8 cellular contexts compared by ENCODE assay signal in the genomic region with DNA sequence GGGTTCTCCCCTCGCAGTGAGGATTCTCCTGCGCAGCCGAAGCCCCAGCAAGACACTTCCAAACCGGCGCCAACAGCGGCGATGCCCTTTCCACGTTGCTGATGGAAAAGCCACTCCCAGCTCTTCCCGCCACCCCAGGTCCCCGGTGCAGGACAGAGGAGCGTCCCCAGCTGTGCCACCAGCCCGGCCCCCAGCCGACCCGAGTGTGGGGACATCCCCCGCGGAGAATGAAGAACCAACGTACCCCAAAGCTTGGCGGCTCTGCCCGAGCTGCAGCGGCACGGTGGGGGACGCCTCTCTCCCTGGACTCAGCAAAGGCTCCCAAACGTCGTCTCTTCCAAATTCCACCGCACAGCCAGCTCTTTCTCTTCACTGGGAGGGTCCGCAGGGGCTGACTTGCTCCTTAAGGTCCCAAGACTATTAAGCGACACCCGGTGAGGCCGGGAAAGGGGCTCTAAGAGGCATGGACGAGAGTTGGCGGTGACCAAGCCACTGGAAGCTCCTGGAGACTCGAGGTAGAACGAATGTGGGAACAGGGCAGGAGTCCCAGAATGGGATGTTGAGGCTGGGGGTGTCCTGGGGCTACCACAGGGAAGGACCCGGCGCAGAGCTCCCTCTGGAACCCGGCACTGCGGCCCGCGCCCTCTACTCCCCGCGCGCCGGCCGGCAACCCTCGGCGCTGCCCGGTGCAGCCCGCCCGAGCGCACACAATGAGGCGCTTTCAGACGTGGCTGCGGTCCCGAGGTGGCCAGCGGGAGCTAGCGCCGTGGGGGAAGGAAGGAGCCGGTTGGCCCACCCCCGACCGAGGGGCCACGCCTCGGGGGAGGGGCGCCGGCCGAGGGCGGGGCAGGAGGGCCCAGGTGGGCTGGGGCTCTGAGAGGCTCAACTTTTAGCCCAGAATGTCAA. TPM values are rescaled to one million over a fixed set of nuclear protein-coding genes. Genes with fewer than 3 reads are reported as not detected.
DNase-seq lines count a peak whose midpoint lies in the region; ATAC-seq and TF ChIP-seq lines count a peak whose summit lies in the region.

TSS of gene CHST6 (minus strand) at position 746 of the 906 bp plus-strand sequence. CDS start 15,613 bp downstream, outside the sequence.

- dilution Hi-C loops in IMR-90 (cut with HindIII; ENCODE audit: low sequenced_read_pairs, unreplicated experiment), result no loop called here

- no peak for TF ChIP-seq POLR2A in IMR-90 (IDR thresholded peaks at IDR 0.05; ENCODE audit: low read depth, low read length)
- TF ChIP-seq POLR2A in body of pancreas (IDR thresholded peaks at IDR 0.05), result no peak
- TF ChIP-seq POLR2A in spleen (IDR thresholded peaks at IDR 0.05), result no peak

- H3K9me1 ChIP-seq in IMR-90 (ENCODE audit: insufficient read depth, low read length), result no peaks in the 10 kb centered on the region

- WGBS in IMR-90 (ENCODE audit: extremely low coverage in 2 of 2, insufficient read length in 1 of 2), 2 experiments, result 3% methylated on average over 37 of the region's 66 CpGs; no CpG with 5 or more reads in 1 of the 2 experiments
- WGBS in body of pancreas, 2 donors, result 7 to 11% methylated on average over 15 to 60 of the region's 66 CpGs
- WGBS in spleen, 5 donors, result 5 to 15% (median 6%) methylated on average over 28 to 66 of the region's 66 CpGs

- no peaks in the 10 kb centered on the region for H3K9me3 Mint-ChIP-seq in immature natural killer cell

- H3K4ac ChIP-seq in IMR-90 (ENCODE audit: low read depth, low read length), result no peak within 1 kb of the TSS

- H3K9ac ChIP-seq in IMR-90 (ENCODE audit: low read depth, low read length), result no peak within 1 kb of the TSS

- no peak within 1 kb of the TSS for H3K18ac ChIP-seq in IMR-90 (ENCODE audit: low read depth, low read length)

- H2AFZ ChIP-seq in IMR-90 (replicated peaks; ENCODE audit: low read length, poor library complexity), result peak within 1 kb of the TSS; percentile 88

- H3K14ac ChIP-seq in IMR-90 (replicated peaks; ENCODE audit: low read depth, low read length), result no peak within 1 kb of the TSS

- intact Hi-C loops in IMR-90 (cut with micrococcal nuclease), result no loop called here
- intact Hi-C loops in body of pancreas (cut with DNase I), result no loop called here
- intact Hi-C loops in spleen (cut with DNase I; ENCODE audit: low total_unique reads), result no loop called here

- H2BK15ac ChIP-seq in IMR-90 (ENCODE audit: low read depth, low read length), result no peak within 1 kb of the TSS

- no peak within 1 kb of the TSS for H4K91ac ChIP-seq in IMR-90 (ENCODE audit: insufficient read depth, low read depth, low read length)

- H2AK9ac ChIP-seq in IMR-90 (replicated peaks; ENCODE audit: low read depth, low read length, poor library complexity), result no peak within 1 kb of the TSS

- H3K4me1 Mint-ChIP-seq in immature natural killer cell, result peaks cover 8% of the 10 kb centered on the region in 2 donors

- H3K23ac ChIP-seq in IMR-90 (ENCODE audit: low read depth, low read length), result no peak within 1 kb of the TSS

- no peaks in the 10 kb centered on the region for H3K79me1 ChIP-seq in IMR-90 (ENCODE audit: low read depth in 1 of 2, low read length in 2 of 2)

- H3K4me1 ChIP-seq in IMR-90 (ENCODE audit: control insufficient read depth, insufficient read depth, low read length) (peaks cover 1% of the 10 kb centered on the region; the same call in 1 of the 2 replicates), body of pancreas (peaks cover 31% of the 10 kb centered on the region), spleen (peaks cover 0 to 24% (median 10%) of the 10 kb centered on the region in 6 donors)

- H2BK5ac ChIP-seq in IMR-90 (ENCODE audit: low read depth, low read length, poor library complexity, severe bottlenecking), result no peak within 1 kb of the TSS

- no peaks in the 10 kb centered on the region for H3K36me3 Mint-ChIP-seq in immature natural killer cell

- no peak within 1 kb of the TSS for H2BK120ac ChIP-seq in IMR-90 (ENCODE audit: low read depth, low read length)

- peak within 1 kb of the TSS; percentile 57; the same call in 1 of the 2 replicates for H3K4me2 ChIP-seq in IMR-90 (ENCODE audit: low read depth, low read length)

- TF ChIP-seq CTCF in IMR-90 (conservative IDR thresholded peaks at IDR 0.05; ENCODE audit: low read depth, low read length) (no peak), body of pancreas (IDR thresholded peaks at IDR 0.05) (no peak), spleen (IDR thresholded peaks at IDR 0.05 in 8 of 11, conservative IDR thresholded peaks at IDR 0.05 in 3 of 11) (no peak)

- peaks cover 6 to 24% (median 11%) of the 10 kb centered on the region in 3 donors for H3K27me3 Mint-ChIP-seq in immature natural killer cell (ENCODE audit: low read depth in 3 of 3)

- no peak within 1 kb of the TSS for H4K5ac ChIP-seq in IMR-90 (ENCODE audit: low read depth, low read length)

- no peak within 1 kb of the TSS for H4K8ac ChIP-seq in IMR-90 (ENCODE audit: low read depth in 2 of 2, low read length in 2 of 2)

- H3K4me3 Mint-ChIP-seq in immature natural killer cell, result peak within 1 kb of the TSS; percentile 12 to 58 (median 38)

- POLR2A ChIA-PET in IMR-90 (lab: Charles Lee; ENCODE audit: unreplicated experiment), result no interaction called here

- H3K56ac ChIP-seq in IMR-90 (ENCODE audit: extremely low read depth, insufficient read depth, low read length), result no peak within 1 kb of the TSS

- ATAC-seq in GM21360 (IDR thresholded peaks at IDR 0.05; ENCODE audit: unreplicated experiment) (peak; percentile 72), IMR-90 (ENCODE audit: low read depth) (peak; percentile 78), body of pancreas (peak; percentile 61)

- peaks cover 19% of the 10 kb centered on the region for H3K27me3 ChIP-seq in IMR-90 (ENCODE audit: control insufficient read depth, insufficient read depth, low read length)
- peaks cover 0 to 3% of the 10 kb centered on the region in 2 donors for H3K27me3 ChIP-seq in body of pancreas
- peaks cover 0 to 56% (median 19%) of the 10 kb centered on the region in 7 donors for H3K27me3 ChIP-seq in spleen (replicated peaks in 1 of 7)

- H3K27ac Mint-ChIP-seq in immature natural killer cell, result no peak within 1 kb of the TSS

- no peak within 1 kb of the TSS for H2AK5ac ChIP-seq in IMR-90 (ENCODE audit: low read depth, low read length)

- no peak for TF ChIP-seq RAD21 in IMR-90 (IDR thresholded peaks at IDR 0.05; ENCODE audit: low read length)

- no peak within 1 kb of the TSS; the same call in 1 of the 2 replicates for H3K4me3 ChIP-seq in IMR-90 (ENCODE audit: insufficient read depth, low read depth, low read length)
- no peak within 1 kb of the TSS for H3K4me3 ChIP-seq in body of pancreas
- H3K4me3 ChIP-seq in spleen, result peak within 1 kb of the TSS; percentile 18 to 63 (median 28)

- no TSS peak for BruUV-seq in IMR-90 (replicated peaks; lab: Mats Ljungman, UMichigan)

- no peaks in the 10 kb centered on the region for H3K36me3 ChIP-seq in IMR-90 (ENCODE audit: control insufficient read depth, insufficient read depth, low read length)
- H3K36me3 ChIP-seq in body of pancreas (replicated peaks in 1 of 2; ENCODE audit: insufficient read depth in 1 of 2, low read depth in 2 of 2), result no peaks in the 10 kb centered on the region
- no peaks in the 10 kb centered on the region for H3K36me3 ChIP-seq in spleen

- no peak within 1 kb of the TSS for H2BK20ac ChIP-seq in IMR-90 (ENCODE audit: low read depth, low read length)

- in situ Hi-C loops in IMR-90 (cut with MboI; ENCODE audit: low sequenced_read_pairs), result no loop called here

- DNase-seq in DMS114 treated with DMSO at 0.1 percent for 48 hours (lab: John Stamatoyannopoulos, UW; ENCODE audit: unreplicated experiment) (peak; percentile 21), IMR-90 (no peak), body of pancreas (peak in 3 of 4 donors; percentile 11 to 38 (median 25)), immature natural killer cell (peak in 1 of 3 donors; percentile 13), spleen (peak; percentile 78), NCI-H1048 (lab: John Stamatoyannopoulos, UW) (no peak)
- no peak for DNase-seq in effector CD8-positive, alpha-beta T cell (lab: John Stamatoyannopoulos, UW)

- no peak within 1 kb of the TSS for H3K27ac ChIP-seq in IMR-90 (ENCODE audit: insufficient read depth, low read length)
- no peak within 1 kb of the TSS for H3K27ac ChIP-seq in body of pancreas
- H3K27ac ChIP-seq in spleen, result no peak within 1 kb of the TSS

- no peaks in the 10 kb centered on the region for H4K20me1 ChIP-seq in IMR-90 (ENCODE audit: insufficient read depth, low read length)

- CTCF ChIA-PET in IMR-90 (lab: Yijun Ruan, JAX), result no interaction called here

- H3K9me3 ChIP-seq in IMR-90 (ENCODE audit: control insufficient read depth, insufficient read depth, low read length), result no peaks in the 10 kb centered on the region
- no peaks in the 10 kb centered on the region for H3K9me3 ChIP-seq in body of pancreas
- H3K9me3 ChIP-seq in spleen, result no peaks in the 10 kb centered on the region

TF ChIP-seq in IMR-90, 13 proteins besides CTCF, POLR2A, EP300 and RAD21 (continues in another document):
- TF ChIP-seq MAFK (IDR thresholded peaks at IDR 0.05; ENCODE audit: low read depth, low read length), result no peak
- TF ChIP-seq NFE2L2 (IDR thresholded peaks at IDR 0.05; ENCODE audit: low read depth, low read length), result no peak
- no peak for TF ChIP-seq SMC3 (IDR thresholded peaks at IDR 0.05; ENCODE audit: low read depth, low read length)
- TF ChIP-seq BHLHE40 (IDR thresholded peaks at IDR 0.05; ENCODE audit: low read depth, low read length), result no peak
- TF ChIP-seq, protein P1, sequence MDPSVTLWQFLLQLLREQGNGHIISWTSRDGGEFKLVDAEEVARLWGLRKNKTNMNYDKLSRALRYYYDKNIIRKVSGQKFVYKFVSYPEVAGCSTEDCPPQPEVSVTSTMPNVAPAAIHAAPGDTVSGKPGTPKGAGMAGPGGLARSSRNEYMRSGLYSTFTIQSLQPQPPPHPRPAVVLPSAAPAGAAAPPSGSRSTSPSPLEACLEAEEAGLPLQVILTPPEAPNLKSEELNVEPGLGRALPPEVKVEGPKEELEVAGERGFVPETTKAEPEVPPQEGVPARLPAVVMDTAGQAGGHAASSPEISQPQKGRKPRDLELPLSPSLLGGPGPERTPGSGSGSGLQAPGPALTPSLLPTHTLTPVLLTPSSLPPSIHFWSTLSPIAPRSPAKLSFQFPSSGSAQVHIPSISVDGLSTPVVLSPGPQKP (IDR thresholded peaks at IDR 0.05; ENCODE audit: borderline replicate concordance, low read depth, low read length), result no peak
- no peak for TF ChIP-seq CEBPB (IDR thresholded peaks at IDR 0.05; ENCODE audit: low read depth, low read length)
- no peak for TF ChIP-seq FOS (IDR thresholded peaks at IDR 0.05; ENCODE audit: low read depth, low read length)

RNA-seq across cellular contexts. Expression of gene CHST6, which starts in this region (rescaled TPM):
- under 0.01 TPM in 2 replicates for total RNA-seq in IMR-90 (2012; rRNA removed)
- polyA plus RNA-seq in IMR-90 (2012; rRNA removed), result 0.12 and 0.19 TPM in 2 replicates
- polyA plus RNA-seq in IMR-90 (2012; cell fraction: cytosol; rRNA removed), result 0.09 and 0.18 TPM in 2 replicates
- polyA plus RNA-seq in IMR-90 (2012; cell fraction: nucleus; rRNA removed; ENCODE audit: low replicate concordance), result 0.11 and 0.34 TPM in 2 replicates
- total RNA-seq in body of pancreas, result under 1 TPM in 1 of 2 donors, not detected in 1; under 0.01 TPM
- not detected for polyA plus RNA-seq in immature natural killer cell
- total RNA-seq in spleen, result under 1 TPM in 6 of 7 donors, not detected in 1; 0.17 to 0.66 (median 0.26) TPM
- under 1 TPM; under 0.01 to 0.06 (median 0.02) TPM for polyA plus RNA-seq in spleen

Comparison
In these comparisons a context has a peak if more than half of its experiments do, and no peak if none do; other contexts are left out.
1. Peak in ATAC-seq and H3K4me2 ChIP-seq in IMR-90; RNA of the gene not detected or under 1 TPM.
2. Peak in DNase-seq and ATAC-seq in body of pancreas; RNA of the gene not detected or under 1 TPM.
3. Peak in DNase-seq and H3K4me3 ChIP-seq in spleen; RNA of the gene not detected or under 1 TPM.